ENCODE assay signal across 24 cellular contexts in the genomic region with DNA sequence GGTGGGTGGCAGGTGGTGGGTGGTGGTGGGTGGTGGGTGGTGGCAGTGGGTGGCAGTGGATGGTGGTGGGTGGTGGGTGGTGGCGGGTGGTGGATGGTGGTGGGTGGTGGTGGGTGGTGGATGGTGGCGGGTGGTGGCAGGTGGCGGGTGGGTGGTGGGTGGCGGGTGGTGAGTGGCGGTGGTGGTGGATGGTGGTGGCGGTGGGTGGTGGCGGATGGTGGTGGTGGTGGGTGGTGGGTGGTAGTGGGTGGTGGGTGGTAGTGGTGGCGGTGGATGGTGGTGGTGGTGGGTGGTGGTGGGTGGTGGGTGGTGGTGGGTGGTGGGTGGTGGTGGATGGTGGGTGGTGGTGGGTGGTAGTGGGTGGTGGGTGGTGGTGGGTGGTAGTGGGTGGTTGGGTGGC.
"Had no signal": no experiment of that assay in that cellular context is flagged by ENCODE, and none has a peak within 500 bp of the region (broad histone marks: within the 10 kb centered on the region; RNA-seq: fewer than 3 reads in every experiment).

No MANE protein-coding gene starts in this region.

- H3K27ac Mint-ChIP-seq: dendritic cell treated with granulocyte-macrophage colony-stimulating factor and Interleukin-4, amounts not matched to agents 40 ng/mL and 50 ng/mL, for 4 days; effector memory CD8-positive, alpha-beta T cell; endodermal cell had no signal

- H3K4me3 Mint-ChIP-seq: dendritic cell treated with granulocyte-macrophage colony-stimulating factor and Interleukin-4, amounts not matched to agents 40 ng/mL and 50 ng/mL, for 4 days; effector memory CD8-positive, alpha-beta T cell; endodermal cell had no signal

- H3K9me3 ChIP-seq: colonic mucosa, esophagus muscularis mucosa, esophagus squamous epithelium, gastrocnemius medialis, gastroesophageal sphincter, heart left ventricle, heart right ventricle had no signal

- H3K27me3 ChIP-seq: colonic mucosa, gastrocnemius medialis, heart right ventricle had no signal

- H3K27ac ChIP-seq: colonic mucosa, coronary artery, dorsolateral prefrontal cortex, epithelial cell of prostate, esophagus muscularis mucosa, esophagus squamous epithelium, foreskin keratinocyte, gastrocnemius medialis, gastroesophageal sphincter, heart left ventricle, heart right ventricle had no signal

- H3K27me3 Mint-ChIP-seq: dendritic cell treated with granulocyte-macrophage colony-stimulating factor and Interleukin-4, amounts not matched to agents 40 ng/mL and 50 ng/mL, for 4 days; effector memory CD8-positive, alpha-beta T cell had no signal

- DNase-seq: colonic mucosa; cortex of kidney; dermis blood vessel endothelial cell; dorsolateral prefrontal cortex; effector CD4-positive, alpha-beta T cell; effector CD8-positive, alpha-beta T cell; effector memory CD4-positive, alpha-beta T cell; effector memory CD8-positive, alpha-beta T cell; endodermal cell; erythroblast; esophagus squamous epithelium; foreskin fibroblast; foreskin keratinocyte; foreskin melanocyte; gastrocnemius medialis; head of caudate nucleus; heart left ventricle; heart right ventricle had no signal

- H3K4me1 ChIP-seq: colonic mucosa, esophagus muscularis mucosa, foreskin keratinocyte, gastrocnemius medialis, gastroesophageal sphincter, heart right ventricle had no signal

- H3K9me3 Mint-ChIP-seq: dendritic cell treated with granulocyte-macrophage colony-stimulating factor and Interleukin-4, amounts not matched to agents 40 ng/mL and 50 ng/mL, for 4 days; endodermal cell had no signal

- ATAC-seq: effector memory CD8-positive, alpha-beta T cell; esophagus mucosa; foreskin keratinocyte; gastrocnemius medialis; gastroesophageal sphincter; heart left ventricle; heart right ventricle had no signal
